1 cellular context compared by ENCODE assay signal in the genomic region with DNA sequence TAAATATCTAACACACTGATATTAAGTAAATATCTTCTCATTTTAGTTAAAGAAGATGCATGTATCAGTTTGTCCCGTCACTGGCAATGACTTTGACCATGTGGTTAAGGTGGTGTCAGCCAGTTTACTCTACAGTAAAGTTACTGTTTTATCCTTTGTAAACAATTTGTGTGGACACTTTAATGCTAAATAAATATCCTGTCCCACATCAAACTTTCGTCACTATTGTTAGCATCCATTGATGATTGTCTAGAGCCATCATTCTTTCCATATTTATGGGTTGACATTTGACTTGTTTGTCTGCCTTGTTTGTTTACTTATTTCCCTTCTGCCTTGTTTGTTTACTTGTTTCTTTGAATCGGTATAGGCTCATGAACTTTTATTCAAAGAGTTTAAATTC.
TF ChIP-seq lines count a peak whose summit lies in the region.

No MANE protein-coding gene starts in this region.

TF ChIP-seq in HepG2, 621 proteins besides CTCF, POLR2A, EP300 and RAD21 (continued from another document and continues in another):
- TF ChIP-seq, protein P1, sequence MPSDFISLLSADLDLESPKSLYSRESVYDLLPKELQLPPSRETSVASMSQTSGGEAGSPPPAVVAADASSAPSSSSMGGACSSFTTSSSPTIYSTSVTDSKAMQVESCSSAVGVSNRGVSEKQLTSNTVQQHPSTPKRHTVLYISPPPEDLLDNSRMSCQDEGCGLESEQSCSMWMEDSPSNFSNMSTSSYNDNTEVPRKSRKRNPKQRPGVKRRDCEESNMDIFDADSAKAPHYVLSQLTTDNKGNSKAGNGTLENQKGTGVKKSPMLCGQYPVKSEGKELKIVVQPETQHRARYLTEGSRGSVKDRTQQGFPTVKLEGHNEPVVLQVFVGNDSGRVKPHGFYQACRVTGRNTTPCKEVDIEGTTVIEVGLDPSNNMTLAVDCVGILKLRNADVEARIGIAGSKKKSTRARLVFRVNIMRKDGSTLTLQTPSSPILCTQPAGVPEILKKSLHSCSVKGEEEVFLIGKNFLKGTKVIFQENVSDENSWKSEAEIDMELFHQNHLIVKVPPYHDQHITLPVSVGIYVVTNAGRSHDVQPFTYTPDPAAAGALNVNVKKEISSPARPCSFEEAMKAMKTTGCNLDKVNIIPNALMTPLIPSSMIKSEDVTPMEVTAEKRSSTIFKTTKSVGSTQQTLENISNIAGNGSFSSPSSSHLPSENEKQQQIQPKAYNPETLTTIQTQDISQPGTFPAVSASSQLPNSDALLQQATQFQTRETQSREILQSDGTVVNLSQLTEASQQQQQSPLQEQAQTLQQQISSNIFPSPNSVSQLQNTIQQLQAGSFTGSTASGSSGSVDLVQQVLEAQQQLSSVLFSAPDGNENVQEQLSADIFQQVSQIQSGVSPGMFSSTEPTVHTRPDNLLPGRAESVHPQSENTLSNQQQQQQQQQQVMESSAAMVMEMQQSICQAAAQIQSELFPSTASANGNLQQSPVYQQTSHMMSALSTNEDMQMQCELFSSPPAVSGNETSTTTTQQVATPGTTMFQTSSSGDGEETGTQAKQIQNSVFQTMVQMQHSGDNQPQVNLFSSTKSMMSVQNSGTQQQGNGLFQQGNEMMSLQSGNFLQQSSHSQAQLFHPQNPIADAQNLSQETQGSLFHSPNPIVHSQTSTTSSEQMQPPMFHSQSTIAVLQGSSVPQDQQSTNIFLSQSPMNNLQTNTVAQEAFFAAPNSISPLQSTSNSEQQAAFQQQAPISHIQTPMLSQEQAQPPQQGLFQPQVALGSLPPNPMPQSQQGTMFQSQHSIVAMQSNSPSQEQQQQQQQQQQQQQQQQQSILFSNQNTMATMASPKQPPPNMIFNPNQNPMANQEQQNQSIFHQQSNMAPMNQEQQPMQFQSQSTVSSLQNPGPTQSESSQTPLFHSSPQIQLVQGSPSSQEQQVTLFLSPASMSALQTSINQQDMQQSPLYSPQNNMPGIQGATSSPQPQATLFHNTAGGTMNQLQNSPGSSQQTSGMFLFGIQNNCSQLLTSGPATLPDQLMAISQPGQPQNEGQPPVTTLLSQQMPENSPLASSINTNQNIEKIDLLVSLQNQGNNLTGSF (CRISPR knock-in tag; IDR thresholded peaks at IDR 0.05), result no peak
- TF ChIP-seq ZNF468 (CRISPR knock-in tag; IDR thresholded peaks at IDR 0.05) (no peak), TBX3 (IDR thresholded peaks at IDR 0.05; ENCODE audit: borderline replicate concordance) (peak; percentile 96), GTF2F1 (IDR thresholded peaks at IDR 0.05; ENCODE audit: low read length) (no peak), RFXAP (CRISPR knock-in tag; IDR thresholded peaks at IDR 0.05; ENCODE audit: borderline replicate concordance) (no peak), HNF1A (IDR thresholded peaks at IDR 0.05; ENCODE audit: low read depth) (peak; percentile 79), HNF1A (CRISPR knock-in tag; IDR thresholded peaks at IDR 0.05; ENCODE audit: borderline replicate concordance) (peak; percentile 44; the same call in 1 of the 2 replicates), BRCA1 (CRISPR knock-in tag; IDR thresholded peaks at IDR 0.05) (no peak), SIN3B (IDR thresholded peaks at IDR 0.05; ENCODE audit: low read length) (no peak), FLYWCH1 (CRISPR knock-in tag; IDR thresholded peaks at IDR 0.05) (no peak), ZFP37 (CRISPR knock-in tag; IDR thresholded peaks at IDR 0.05; ENCODE audit: borderline replicate concordance) (no peak), ZNF331 (CRISPR knock-in tag; IDR thresholded peaks at IDR 0.05) (no peak; the same call in 1 of the 2 replicates), NKX3-1 (CRISPR knock-in tag; IDR thresholded peaks at IDR 0.05) (no peak), ZNF558 (CRISPR knock-in tag; IDR thresholded peaks at IDR 0.05; ENCODE audit: borderline replicate concordance) (no peak), NFE2L1 (CRISPR knock-in tag; IDR thresholded peaks at IDR 0.05; ENCODE audit: borderline replicate concordance) (no peak), ZNF589 (CRISPR knock-in tag; conservative IDR thresholded peaks at IDR 0.05) (no peak), PHF21A (CRISPR knock-in tag; IDR thresholded peaks at IDR 0.05) (no peak), ZNF678 (CRISPR knock-in tag; IDR thresholded peaks at IDR 0.05) (no peak), ZSCAN30 (CRISPR knock-in tag; IDR thresholded peaks at IDR 0.05) (no peak), ZNF776 (CRISPR knock-in tag; IDR thresholded peaks at IDR 0.05) (no peak), IKZF5 (CRISPR knock-in tag; IDR thresholded peaks at IDR 0.05) (peak; percentile 29; the same call in 1 of the 2 replicates), SALL1 (CRISPR knock-in tag; IDR thresholded peaks at IDR 0.05) (no peak; the same call in 1 of the 2 replicates), MXD1 (CRISPR knock-in tag; IDR thresholded peaks at IDR 0.05) (no peak), RCOR2 (CRISPR knock-in tag; IDR thresholded peaks at IDR 0.05) (0 out of 2 replicates have a peak, but pooled peaks have one; percentile 28), GATA4 (IDR thresholded peaks at IDR 0.05; ENCODE audit: borderline replicate concordance, low read depth) (no peak), PHF5A (CRISPR knock-in tag; IDR thresholded peaks at IDR 0.05; ENCODE audit: low read depth, unreplicated experiment) (no peak)
- TF ChIP-seq, protein P2, sequence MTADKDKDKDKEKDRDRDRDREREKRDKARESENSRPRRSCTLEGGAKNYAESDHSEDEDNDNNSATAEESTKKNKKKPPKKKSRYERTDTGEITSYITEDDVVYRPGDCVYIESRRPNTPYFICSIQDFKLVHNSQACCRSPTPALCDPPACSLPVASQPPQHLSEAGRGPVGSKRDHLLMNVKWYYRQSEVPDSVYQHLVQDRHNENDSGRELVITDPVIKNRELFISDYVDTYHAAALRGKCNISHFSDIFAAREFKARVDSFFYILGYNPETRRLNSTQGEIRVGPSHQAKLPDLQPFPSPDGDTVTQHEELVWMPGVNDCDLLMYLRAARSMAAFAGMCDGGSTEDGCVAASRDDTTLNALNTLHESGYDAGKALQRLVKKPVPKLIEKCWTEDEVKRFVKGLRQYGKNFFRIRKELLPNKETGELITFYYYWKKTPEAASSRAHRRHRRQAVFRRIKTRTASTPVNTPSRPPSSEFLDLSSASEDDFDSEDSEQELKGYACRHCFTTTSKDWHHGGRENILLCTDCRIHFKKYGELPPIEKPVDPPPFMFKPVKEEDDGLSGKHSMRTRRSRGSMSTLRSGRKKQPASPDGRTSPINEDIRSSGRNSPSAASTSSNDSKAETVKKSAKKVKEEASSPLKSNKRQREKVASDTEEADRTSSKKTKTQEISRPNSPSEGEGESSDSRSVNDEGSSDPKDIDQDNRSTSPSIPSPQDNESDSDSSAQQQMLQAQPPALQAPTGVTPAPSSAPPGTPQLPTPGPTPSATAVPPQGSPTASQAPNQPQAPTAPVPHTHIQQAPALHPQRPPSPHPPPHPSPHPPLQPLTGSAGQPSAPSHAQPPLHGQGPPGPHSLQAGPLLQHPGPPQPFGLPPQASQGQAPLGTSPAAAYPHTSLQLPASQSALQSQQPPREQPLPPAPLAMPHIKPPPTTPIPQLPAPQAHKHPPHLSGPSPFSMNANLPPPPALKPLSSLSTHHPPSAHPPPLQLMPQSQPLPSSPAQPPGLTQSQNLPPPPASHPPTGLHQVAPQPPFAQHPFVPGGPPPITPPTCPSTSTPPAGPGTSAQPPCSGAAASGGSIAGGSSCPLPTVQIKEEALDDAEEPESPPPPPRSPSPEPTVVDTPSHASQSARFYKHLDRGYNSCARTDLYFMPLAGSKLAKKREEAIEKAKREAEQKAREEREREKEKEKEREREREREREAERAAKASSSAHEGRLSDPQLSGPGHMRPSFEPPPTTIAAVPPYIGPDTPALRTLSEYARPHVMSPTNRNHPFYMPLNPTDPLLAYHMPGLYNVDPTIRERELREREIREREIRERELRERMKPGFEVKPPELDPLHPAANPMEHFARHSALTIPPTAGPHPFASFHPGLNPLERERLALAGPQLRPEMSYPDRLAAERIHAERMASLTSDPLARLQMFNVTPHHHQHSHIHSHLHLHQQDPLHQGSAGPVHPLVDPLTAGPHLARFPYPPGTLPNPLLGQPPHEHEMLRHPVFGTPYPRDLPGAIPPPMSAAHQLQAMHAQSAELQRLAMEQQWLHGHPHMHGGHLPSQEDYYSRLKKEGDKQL (CRISPR knock-in tag; IDR thresholded peaks at IDR 0.05; ENCODE audit: low read depth), result peak; percentile 82; the same call in 1 of the 2 replicates
- TF ChIP-seq, protein P3, sequence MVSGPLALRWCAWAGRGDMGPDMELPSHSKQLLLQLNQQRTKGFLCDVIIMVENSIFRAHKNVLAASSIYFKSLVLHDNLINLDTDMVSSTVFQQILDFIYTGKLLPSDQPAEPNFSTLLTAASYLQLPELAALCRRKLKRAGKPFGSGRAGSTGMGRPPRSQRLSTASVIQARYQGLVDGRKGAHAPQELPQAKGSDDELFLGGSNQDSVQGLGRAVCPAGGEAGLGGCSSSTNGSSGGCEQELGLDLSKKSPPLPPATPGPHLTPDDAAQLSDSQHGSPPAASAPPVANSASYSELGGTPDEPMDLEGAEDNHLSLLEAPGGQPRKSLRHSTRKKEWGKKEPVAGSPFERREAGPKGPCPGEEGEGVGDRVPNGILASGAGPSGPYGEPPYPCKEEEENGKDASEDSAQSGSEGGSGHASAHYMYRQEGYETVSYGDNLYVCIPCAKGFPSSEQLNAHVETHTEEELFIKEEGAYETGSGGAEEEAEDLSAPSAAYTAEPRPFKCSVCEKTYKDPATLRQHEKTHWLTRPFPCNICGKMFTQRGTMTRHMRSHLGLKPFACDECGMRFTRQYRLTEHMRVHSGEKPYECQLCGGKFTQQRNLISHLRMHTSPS (CRISPR knock-in tag; IDR thresholded peaks at IDR 0.05; ENCODE audit: low read depth), result no peak
- TF ChIP-seq, protein P4, sequence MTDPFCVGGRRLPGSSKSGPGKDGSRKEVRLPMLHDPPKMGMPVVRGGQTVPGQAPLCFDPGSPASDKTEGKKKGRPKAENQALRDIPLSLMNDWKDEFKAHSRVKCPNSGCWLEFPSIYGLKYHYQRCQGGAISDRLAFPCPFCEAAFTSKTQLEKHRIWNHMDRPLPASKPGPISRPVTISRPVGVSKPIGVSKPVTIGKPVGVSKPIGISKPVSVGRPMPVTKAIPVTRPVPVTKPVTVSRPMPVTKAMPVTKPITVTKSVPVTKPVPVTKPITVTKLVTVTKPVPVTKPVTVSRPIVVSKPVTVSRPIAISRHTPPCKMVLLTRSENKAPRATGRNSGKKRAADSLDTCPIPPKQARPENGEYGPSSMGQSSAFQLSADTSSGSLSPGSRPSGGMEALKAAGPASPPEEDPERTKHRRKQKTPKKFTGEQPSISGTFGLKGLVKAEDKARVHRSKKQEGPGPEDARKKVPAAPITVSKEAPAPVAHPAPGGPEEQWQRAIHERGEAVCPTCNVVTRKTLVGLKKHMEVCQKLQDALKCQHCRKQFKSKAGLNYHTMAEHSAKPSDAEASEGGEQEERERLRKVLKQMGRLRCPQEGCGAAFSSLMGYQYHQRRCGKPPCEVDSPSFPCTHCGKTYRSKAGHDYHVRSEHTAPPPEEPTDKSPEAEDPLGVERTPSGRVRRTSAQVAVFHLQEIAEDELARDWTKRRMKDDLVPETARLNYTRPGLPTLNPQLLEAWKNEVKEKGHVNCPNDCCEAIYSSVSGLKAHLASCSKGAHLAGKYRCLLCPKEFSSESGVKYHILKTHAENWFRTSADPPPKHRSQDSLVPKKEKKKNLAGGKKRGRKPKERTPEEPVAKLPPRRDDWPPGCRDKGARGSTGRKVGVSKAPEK (CRISPR knock-in tag; IDR thresholded peaks at IDR 0.05; ENCODE audit: borderline replicate concordance), result no peak
- TF ChIP-seq, protein P5, sequence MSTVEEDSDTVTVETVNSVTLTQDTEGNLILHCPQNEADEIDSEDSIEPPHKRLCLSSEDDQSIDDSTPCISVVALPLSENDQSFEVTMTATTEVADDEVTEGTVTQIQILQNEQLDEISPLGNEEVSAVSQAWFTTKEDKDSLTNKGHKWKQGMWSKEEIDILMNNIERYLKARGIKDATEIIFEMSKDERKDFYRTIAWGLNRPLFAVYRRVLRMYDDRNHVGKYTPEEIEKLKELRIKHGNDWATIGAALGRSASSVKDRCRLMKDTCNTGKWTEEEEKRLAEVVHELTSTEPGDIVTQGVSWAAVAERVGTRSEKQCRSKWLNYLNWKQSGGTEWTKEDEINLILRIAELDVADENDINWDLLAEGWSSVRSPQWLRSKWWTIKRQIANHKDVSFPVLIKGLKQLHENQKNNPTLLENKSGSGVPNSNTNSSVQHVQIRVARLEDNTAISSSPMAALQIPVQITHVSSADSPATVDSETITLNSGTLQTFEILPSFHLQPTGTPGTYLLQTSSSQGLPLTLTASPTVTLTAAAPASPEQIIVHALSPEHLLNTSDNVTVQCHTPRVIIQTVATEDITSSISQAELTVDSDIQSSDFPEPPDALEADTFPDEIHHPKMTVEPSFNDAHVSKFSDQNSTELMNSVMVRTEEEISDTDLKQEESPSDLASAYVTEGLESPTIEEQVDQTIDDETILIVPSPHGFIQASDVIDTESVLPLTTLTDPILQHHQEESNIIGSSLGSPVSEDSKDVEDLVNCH (CRISPR knock-in tag; IDR thresholded peaks at IDR 0.05), result no peak
